Comparison of ENCODE assay signal across 11 cellular contexts in genomic region chr1:192907545-192908243, GRCh38.
DNase-seq lines count a peak whose midpoint lies in the region; ATAC-seq and TF ChIP-seq lines count a peak whose summit lies in the region.
"Had no signal": no experiment of that assay in that cellular context is flagged by ENCODE, and none has a peak within 500 bp of the region (broad histone marks: within the 10 kb centered on the region; RNA-seq: fewer than 3 reads in every experiment).

No MANE protein-coding gene starts in this region.

- peak; percentile 68 for ATAC-seq in HG03280 (IDR thresholded peaks at IDR 0.05; ENCODE audit: unreplicated experiment)
- ATAC-seq: CD8-positive, alpha-beta T cell had no signal

- peak; percentile 25 for DNase-seq in GM12865 (ENCODE audit: low read depth)
- peak; percentile 53 for DNase-seq in brain microvascular endothelial cell
- peak; percentile 42 for DNase-seq in myocyte (ENCODE audit: low read depth)
- no peak for DNase-seq in NCI-H2029 (lab: John Stamatoyannopoulos, UW)
- no peak for DNase-seq in osteocyte (ENCODE audit: extremely low spot score, unreplicated experiment)
- no peak for DNase-seq in NCI-H1436 treated with DMSO at 0.1 percent for 48 hours (lab: John Stamatoyannopoulos, UW)
- DNase-seq in GM20000 (ENCODE audit: low spot score): no peak
- DNase-seq: activated CD4-positive, alpha-beta memory T cell treated with anti-CD3 and anti-CD28 coated beads for 36 hours; ovary had no signal

- no peaks in the 10 kb centered on the region for H3K27me3 ChIP-seq in brain microvascular endothelial cell (replicated peaks)
- H3K27me3 ChIP-seq: ovary had no signal

- no peak for TF ChIP-seq CTCF in GM12865 (IDR thresholded peaks at IDR 0.05; ENCODE audit: insufficient read depth, low read depth, low read length, missing control alignments)
- no peak for TF ChIP-seq CTCF in brain microvascular endothelial cell (IDR thresholded peaks at IDR 0.05; ENCODE audit: low read depth, low read length, missing control alignments)
- TF ChIP-seq CTCF in osteocyte (IDR thresholded peaks at IDR 0.05): no peak
- TF ChIP-seq CTCF in GM20000 (IDR thresholded peaks at IDR 0.05; ENCODE audit: extremely low read depth, missing control alignments): no peak

- no peaks in the 10 kb centered on the region for H3K9me3 Mint-ChIP-seq in osteocyte (ENCODE audit: unreplicated experiment)
- H3K9me3 Mint-ChIP-seq: CD8-positive, alpha-beta T cell had no signal

- in situ Hi-C loops in brain microvascular endothelial cell (cut with HindIII; ENCODE audit: low pct_ligation_motif_present, low sequenced_read_pairs): no loop called here

- H3K36me3 ChIP-seq in brain microvascular endothelial cell (replicated peaks): no peaks in the 10 kb centered on the region
- H3K36me3 ChIP-seq: ovary had no signal

- no peak overlapping the region for H3K4me3 Mint-ChIP-seq in osteocyte (ENCODE audit: unreplicated experiment)
- H3K4me3 Mint-ChIP-seq: activated CD4-positive, alpha-beta memory T cell treated with anti-CD3 and anti-CD28 coated beads for 36 hours; CD8-positive, alpha-beta T cell had no signal

- H3K36me3 Mint-ChIP-seq in osteocyte (ENCODE audit: unreplicated experiment): no peaks in the 10 kb centered on the region
- H3K36me3 Mint-ChIP-seq: activated CD4-positive, alpha-beta memory T cell treated with anti-CD3 and anti-CD28 coated beads for 36 hours; CD8-positive, alpha-beta T cell had no signal

- H3K27me3 Mint-ChIP-seq in osteocyte (ENCODE audit: unreplicated experiment): no peaks in the 10 kb centered on the region
- H3K27me3 Mint-ChIP-seq: activated CD4-positive, alpha-beta memory T cell treated with anti-CD3 and anti-CD28 coated beads for 36 hours had no signal

- H3K4me3 ChIP-seq in GM12865 (ENCODE audit: low read depth, low read length) (no peak overlapping the region), brain microvascular endothelial cell (ENCODE audit: low read depth, low read length) (no peak overlapping the region)
- H3K4me3 ChIP-seq: ovary had no signal

- H3K27ac ChIP-seq in brain microvascular endothelial cell: peak overlapping the region; percentile 31
- H3K27ac ChIP-seq: ovary had no signal

- H3K4me1 Mint-ChIP-seq in osteocyte (ENCODE audit: unreplicated experiment): peaks cover 16% of the 10 kb centered on the region

- no peak overlapping the region for H3K27ac Mint-ChIP-seq in osteocyte (ENCODE audit: unreplicated experiment)
- H3K27ac Mint-ChIP-seq: activated CD4-positive, alpha-beta memory T cell treated with anti-CD3 and anti-CD28 coated beads for 36 hours; CD8-positive, alpha-beta T cell had no signal

Comparison
In these comparisons a context has a peak if more than half of its experiments do, and no peak if none do; other contexts are left out.
1. DNase-seq: peak in GM12865 (single experiment), brain microvascular endothelial cell (single experiment) and myocyte (single experiment); none in NCI-H2029 (single experiment), osteocyte (single experiment), NCI-H1436 treated with DMSO at 0.1 percent for 48 hours (single experiment) and GM20000 (single experiment).